15 cellular contexts compared by ENCODE assay signal in the genomic region with DNA sequence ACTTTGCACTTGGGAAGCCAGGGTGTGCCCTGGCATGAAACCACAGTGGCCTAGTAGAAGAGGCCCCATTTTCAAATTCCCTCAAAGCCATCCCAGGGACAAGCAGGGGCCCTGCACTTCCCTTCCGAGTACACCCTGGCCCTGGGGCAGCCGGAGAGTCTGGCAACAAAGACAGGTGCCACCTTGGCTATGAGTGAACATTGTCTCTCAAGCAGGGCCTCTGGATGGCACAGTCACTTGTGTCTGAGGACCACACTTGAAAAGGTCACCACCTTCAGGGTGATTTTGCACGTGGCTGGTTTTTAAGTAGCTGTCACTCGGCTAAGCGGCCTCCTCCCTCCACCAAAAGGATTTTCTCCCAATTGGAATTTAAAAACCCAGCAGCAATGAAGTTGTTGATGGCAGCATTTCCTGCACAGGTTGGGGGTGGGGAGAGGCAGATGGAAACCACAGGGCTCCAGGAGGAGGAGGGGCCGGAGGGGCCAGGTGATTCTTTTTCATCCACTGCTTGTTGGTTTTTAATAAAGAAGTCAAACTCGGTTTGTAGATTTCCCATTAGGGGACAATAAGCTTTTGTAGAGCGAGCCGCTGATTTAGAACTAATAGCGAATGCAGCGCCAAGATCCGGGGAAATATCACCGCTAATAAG. TPM values are rescaled to one million over a fixed set of nuclear protein-coding genes. Genes with fewer than 3 reads are reported as not detected.
DNase-seq lines count a peak whose midpoint lies in the region; ATAC-seq and TF ChIP-seq lines count a peak whose summit lies in the region.
"Had no signal": no experiment of that assay in that cellular context is flagged by ENCODE, and none has a peak within 500 bp of the region (broad histone marks: within the 10 kb centered on the region; RNA-seq: fewer than 3 reads in every experiment).

No MANE protein-coding gene starts in this region.

- TF ChIP-seq CTCF in neural cell (IDR thresholded peaks at IDR 0.05; ENCODE audit: poor library complexity, severe bottlenecking) = no peak

- no peaks in the 10 kb centered on the region for H3K9me2 ChIP-seq in neural cell (ENCODE audit: insufficient read depth, low read length)

- H3K9me3 Mint-ChIP-seq in activated T-helper 17 cell treated with anti-CD3 and anti-CD28 coated beads, Interleukin-2, amount 50 U/mL, for 72 hours = peaks cover 5% of the 10 kb centered on the region

- DNase-seq in NCI-H748 (lab: John Stamatoyannopoulos, UW; ENCODE audit: unreplicated experiment) = peak; percentile 12
- no peak for DNase-seq in NCI-H748 treated with DMSO at 0.1 percent for 48 hours (lab: John Stamatoyannopoulos, UW)
- peak; percentile 61 for DNase-seq in NCI-H69 (lab: John Stamatoyannopoulos, UW)
- DNase-seq in NCI-H1048 (lab: John Stamatoyannopoulos, UW) = no peak
- no peak for DNase-seq in D341Med (ENCODE audit: low spot score)
- DNase-seq: CD8-positive, alpha-beta memory T cell; NCI-H187 treated with DMSO at 0.1 percent for 48 hours; NCI-H446; SJCRH30; SW 1271 had no signal

- no peak overlapping the region for H3K9ac ChIP-seq in neural cell (ENCODE audit: low read length)
- H3K9ac ChIP-seq: BLaER1 had no signal

- peak overlapping the region; percentile 16 for H3K27ac Mint-ChIP-seq in activated T-helper 17 cell treated with anti-CD3 and anti-CD28 coated beads, Interleukin-2, amount 50 U/mL, for 72 hours

- no peaks in the 10 kb centered on the region for H3K79me2 ChIP-seq in neural cell (replicated peaks; ENCODE audit: insufficient read depth, low read length)

- TF ChIP-seq RAD21 in neural cell (conservative IDR thresholded peaks at IDR 0.05) = no peak

- H3K36me3 ChIP-seq in neural cell (ENCODE audit: insufficient read depth, low read length) = no peaks in the 10 kb centered on the region
- H3K36me3 ChIP-seq: BLaER1, SJCRH30 had no signal

- no peaks in the 10 kb centered on the region for H4K20me1 ChIP-seq in neural cell (ENCODE audit: insufficient read depth)
- H4K20me1 ChIP-seq: BLaER1 had no signal

- TF ChIP-seq EP300 in neural cell (conservative IDR thresholded peaks at IDR 0.05; ENCODE audit: poor library complexity, severe bottlenecking) = no peak

- H3K36me3 Mint-ChIP-seq in activated T-helper 17 cell treated with anti-CD3 and anti-CD28 coated beads, Interleukin-2, amount 50 U/mL, for 72 hours (ENCODE audit: low read depth) = no peaks in the 10 kb centered on the region

- H3K27me3 ChIP-seq in neural cell (ENCODE audit: insufficient read depth, low read depth, low read length) = no peaks in the 10 kb centered on the region
- H3K27me3 ChIP-seq: BLaER1, SJCRH30 had no signal

- no peak for ATAC-seq in activated T-helper 17 cell treated with anti-CD3 and anti-CD28 coated beads, Interleukin-2, amount 50 U/mL, for 72 hours (replicated peaks)
- ATAC-seq: K562 had no signal

- no peak overlapping the region for H3K4me2 ChIP-seq in neural cell (ENCODE audit: low read length)
- H3K4me2 ChIP-seq: BLaER1 had no signal

- peaks cover 6% of the 10 kb centered on the region for H3K4me1 Mint-ChIP-seq in activated T-helper 17 cell treated with anti-CD3 and anti-CD28 coated beads, Interleukin-2, amount 50 U/mL, for 72 hours

- no peaks in the 10 kb centered on the region for H3F3A ChIP-seq in neural cell (ENCODE audit: insufficient read depth, low read length, poor library complexity, severe bottlenecking)

- H3K27ac ChIP-seq in neural cell (ENCODE audit: low read length) = peak overlapping the region; percentile 44
- H3K27ac ChIP-seq: BLaER1, HL-60, SJCRH30 had no signal

- H2AFZ ChIP-seq in neural cell (ENCODE audit: low read depth, low read length) = no peak overlapping the region

- H3K9me3 ChIP-seq in neural cell (ENCODE audit: low read length) = no peaks in the 10 kb centered on the region
- H3K9me3 ChIP-seq: BLaER1, SJCRH30 had no signal

- H3K27me3 Mint-ChIP-seq in activated T-helper 17 cell treated with anti-CD3 and anti-CD28 coated beads, Interleukin-2, amount 50 U/mL, for 72 hours = no peaks in the 10 kb centered on the region
- H3K27me3 Mint-ChIP-seq: CD8-positive, alpha-beta memory T cell had no signal

- H3K4me3 Mint-ChIP-seq in activated T-helper 17 cell treated with anti-CD3 and anti-CD28 coated beads, Interleukin-2, amount 50 U/mL, for 72 hours = no peak overlapping the region
- H3K4me3 Mint-ChIP-seq: CD8-positive, alpha-beta memory T cell had no signal

- H3K4me3 ChIP-seq in neural cell (ENCODE audit: low read length) = no peak overlapping the region
- H3K4me3 ChIP-seq: BLaER1, K562, SJCRH30 had no signal

TF ChIP-seq in neural cell, 6 proteins besides CTCF, POLR2A, EP300 and RAD21:
- TF ChIP-seq TAF1 (IDR thresholded peaks at IDR 0.05; ENCODE audit: low read depth) (no peak), MXI1 (conservative IDR thresholded peaks at IDR 0.05; ENCODE audit: poor library complexity, severe bottlenecking) (no peak), POLR2AphosphoS5 (IDR thresholded peaks at IDR 0.05) (no peak), SMC3 (conservative IDR thresholded peaks at IDR 0.05; ENCODE audit: poor library complexity) (no peak), EZH2 (IDR thresholded peaks at IDR 0.05; ENCODE audit: borderline replicate concordance, insufficient read depth, low read length, poor library complexity, severe bottlenecking) (no peak)
- TF ChIP-seq, protein P1, sequence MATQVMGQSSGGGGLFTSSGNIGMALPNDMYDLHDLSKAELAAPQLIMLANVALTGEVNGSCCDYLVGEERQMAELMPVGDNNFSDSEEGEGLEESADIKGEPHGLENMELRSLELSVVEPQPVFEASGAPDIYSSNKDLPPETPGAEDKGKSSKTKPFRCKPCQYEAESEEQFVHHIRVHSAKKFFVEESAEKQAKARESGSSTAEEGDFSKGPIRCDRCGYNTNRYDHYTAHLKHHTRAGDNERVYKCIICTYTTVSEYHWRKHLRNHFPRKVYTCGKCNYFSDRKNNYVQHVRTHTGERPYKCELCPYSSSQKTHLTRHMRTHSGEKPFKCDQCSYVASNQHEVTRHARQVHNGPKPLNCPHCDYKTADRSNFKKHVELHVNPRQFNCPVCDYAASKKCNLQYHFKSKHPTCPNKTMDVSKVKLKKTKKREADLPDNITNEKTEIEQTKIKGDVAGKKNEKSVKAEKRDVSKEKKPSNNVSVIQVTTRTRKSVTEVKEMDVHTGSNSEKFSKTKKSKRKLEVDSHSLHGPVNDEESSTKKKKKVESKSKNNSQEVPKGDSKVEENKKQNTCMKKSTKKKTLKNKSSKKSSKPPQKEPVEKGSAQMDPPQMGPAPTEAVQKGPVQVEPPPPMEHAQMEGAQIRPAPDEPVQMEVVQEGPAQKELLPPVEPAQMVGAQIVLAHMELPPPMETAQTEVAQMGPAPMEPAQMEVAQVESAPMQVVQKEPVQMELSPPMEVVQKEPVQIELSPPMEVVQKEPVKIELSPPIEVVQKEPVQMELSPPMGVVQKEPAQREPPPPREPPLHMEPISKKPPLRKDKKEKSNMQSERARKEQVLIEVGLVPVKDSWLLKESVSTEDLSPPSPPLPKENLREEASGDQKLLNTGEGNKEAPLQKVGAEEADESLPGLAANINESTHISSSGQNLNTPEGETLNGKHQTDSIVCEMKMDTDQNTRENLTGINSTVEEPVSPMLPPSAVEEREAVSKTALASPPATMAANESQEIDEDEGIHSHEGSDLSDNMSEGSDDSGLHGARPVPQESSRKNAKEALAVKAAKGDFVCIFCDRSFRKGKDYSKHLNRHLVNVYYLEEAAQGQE (IDR thresholded peaks at IDR 0.05; ENCODE audit: borderline replicate concordance) = no peak

RNA-seq across cellular contexts. Expression of gene C10orf105, which starts 33.9 kb away (rescaled TPM):
- total RNA-seq in activated T-helper 17 cell treated with anti-CD3 and anti-CD28 coated beads, Interleukin-2, amount 50 U/mL, for 72 hours = 1 to 10 TPM in 1 of 2 donors, under 1 TPM in 1; 0.04 to 1.0 TPM
- 0.11 TPM in 1 of 2 replicates, not detected in the other for polyA plus RNA-seq in neural cell
- polyA minus RNA-seq in neural cell = not detected in 2 replicates
- total RNA-seq: SJCRH30 had no signal

Comparison
In these comparisons a context has a peak if more than half of its experiments do, and no peak if none do; other contexts are left out.
1. DNase-seq: peak in NCI-H748 (single experiment) and NCI-H69 (single experiment); none in NCI-H748 treated with DMSO at 0.1 percent for 48 hours (single experiment), NCI-H1048 (single experiment) and D341Med (single experiment).